Comparison of ENCODE assay signal across 21 cellular contexts in the genomic region with DNA sequence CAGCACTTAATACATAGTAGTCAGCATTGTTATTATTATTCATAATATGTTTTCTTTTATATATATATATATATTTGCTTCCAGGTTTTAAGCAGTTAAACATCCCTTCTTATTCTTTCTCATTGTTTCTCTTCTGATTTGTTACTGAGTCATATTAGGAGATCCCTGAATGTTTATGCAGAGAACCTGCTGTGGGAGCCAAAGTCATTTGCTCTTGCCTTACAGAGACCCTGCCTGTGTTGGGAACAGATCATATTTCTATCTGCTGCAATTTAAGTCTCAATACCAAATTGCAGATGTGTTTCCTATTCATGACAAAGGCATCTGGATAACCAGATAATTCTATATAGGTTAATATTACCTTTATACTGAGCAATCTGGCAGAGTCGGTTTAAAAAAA.
"Had no signal": no experiment of that assay in that cellular context is flagged by ENCODE, and none has a peak within 500 bp of the region (broad histone marks: within the 10 kb centered on the region; RNA-seq: fewer than 3 reads in every experiment).

No MANE protein-coding gene starts in this region.

- H3K4me3 ChIP-seq: adrenal gland, hepatocyte, left ventricle myocardium inferior, prostate gland, thyroid gland, upper lobe of right lung had no signal

- DNase-seq: activated CD4-positive, alpha-beta T cell treated with anti-CD3 and anti-CD28 coated beads for 1 hour; activated CD4-positive, alpha-beta T cell treated with anti-CD3 and anti-CD28 coated beads, Interleukin-2, amount 50 U/mL, for 1 hour; activated CD8-positive, alpha-beta T cell treated with anti-CD3 and anti-CD28 coated beads, Interleukin-2, amount 10 ng/mL, durations not matched to agents 7 days and 5 days; adrenal gland; dermis blood vessel endothelial cell; effector CD8-positive, alpha-beta T cell; erythroblast; foreskin melanocyte; glutamatergic neuron; immature natural killer cell; left ventricle myocardium inferior; midbrain; natural killer cell; stimulated activated CD4-positive, alpha-beta T cell treated with anti-CD3 and anti-CD28 coated beads, Interleukin-12 subunit alpha, Interleukin-12 subunit beta, amount 100 ng/mL, for 4 hours; substantia nigra; T-helper 1 cell; thyroid gland; upper lobe of right lung had no signal

- FAIRE-seq: TTC549 had no signal

- H3K9me3 ChIP-seq: adrenal gland, left ventricle myocardium inferior, prostate gland, thyroid gland, upper lobe of right lung had no signal

- H3K27me3 ChIP-seq: adrenal gland, hepatocyte, thyroid gland, upper lobe of right lung had no signal

- H3K4me1 ChIP-seq: adrenal gland, prostate gland, thyroid gland, upper lobe of right lung had no signal

- H3K36me3 ChIP-seq: adrenal gland, left ventricle myocardium inferior, prostate gland, thyroid gland, upper lobe of right lung had no signal
